ENCODE assay signal across 1 cellular context in genomic region chr7:4136501-4137110, GRCh38.
TF ChIP-seq lines count a peak whose summit lies in the region.

No MANE protein-coding gene starts in this region.

TF ChIP-seq in GM23338, 12 proteins besides CTCF, POLR2A, EP300 and RAD21 (continued from another document):
- TF ChIP-seq ZNF462 (CRISPR knock-in tag; IDR thresholded peaks at IDR 0.05): no peak
- no peak for TF ChIP-seq ZNF331 (CRISPR knock-in tag; IDR thresholded peaks at IDR 0.05; ENCODE audit: low read depth)
- no peak for TF ChIP-seq JUNB (IDR thresholded peaks at IDR 0.05; ENCODE audit: unreplicated experiment)
- no peak for TF ChIP-seq EZH2phosphoT487 (IDR thresholded peaks at IDR 0.05; ENCODE audit: unreplicated experiment)
- TF ChIP-seq, protein P1, sequence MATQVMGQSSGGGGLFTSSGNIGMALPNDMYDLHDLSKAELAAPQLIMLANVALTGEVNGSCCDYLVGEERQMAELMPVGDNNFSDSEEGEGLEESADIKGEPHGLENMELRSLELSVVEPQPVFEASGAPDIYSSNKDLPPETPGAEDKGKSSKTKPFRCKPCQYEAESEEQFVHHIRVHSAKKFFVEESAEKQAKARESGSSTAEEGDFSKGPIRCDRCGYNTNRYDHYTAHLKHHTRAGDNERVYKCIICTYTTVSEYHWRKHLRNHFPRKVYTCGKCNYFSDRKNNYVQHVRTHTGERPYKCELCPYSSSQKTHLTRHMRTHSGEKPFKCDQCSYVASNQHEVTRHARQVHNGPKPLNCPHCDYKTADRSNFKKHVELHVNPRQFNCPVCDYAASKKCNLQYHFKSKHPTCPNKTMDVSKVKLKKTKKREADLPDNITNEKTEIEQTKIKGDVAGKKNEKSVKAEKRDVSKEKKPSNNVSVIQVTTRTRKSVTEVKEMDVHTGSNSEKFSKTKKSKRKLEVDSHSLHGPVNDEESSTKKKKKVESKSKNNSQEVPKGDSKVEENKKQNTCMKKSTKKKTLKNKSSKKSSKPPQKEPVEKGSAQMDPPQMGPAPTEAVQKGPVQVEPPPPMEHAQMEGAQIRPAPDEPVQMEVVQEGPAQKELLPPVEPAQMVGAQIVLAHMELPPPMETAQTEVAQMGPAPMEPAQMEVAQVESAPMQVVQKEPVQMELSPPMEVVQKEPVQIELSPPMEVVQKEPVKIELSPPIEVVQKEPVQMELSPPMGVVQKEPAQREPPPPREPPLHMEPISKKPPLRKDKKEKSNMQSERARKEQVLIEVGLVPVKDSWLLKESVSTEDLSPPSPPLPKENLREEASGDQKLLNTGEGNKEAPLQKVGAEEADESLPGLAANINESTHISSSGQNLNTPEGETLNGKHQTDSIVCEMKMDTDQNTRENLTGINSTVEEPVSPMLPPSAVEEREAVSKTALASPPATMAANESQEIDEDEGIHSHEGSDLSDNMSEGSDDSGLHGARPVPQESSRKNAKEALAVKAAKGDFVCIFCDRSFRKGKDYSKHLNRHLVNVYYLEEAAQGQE (IDR thresholded peaks at IDR 0.05; ENCODE audit: unreplicated experiment): no peak
